26 cellular contexts compared by ENCODE assay signal in genomic region chr5:141963706-141964105, GRCh38. TPM values are rescaled to one million over a fixed set of nuclear protein-coding genes. Genes with fewer than 3 reads are reported as not detected.
"Had no signal": no experiment of that assay in that cellular context is flagged by ENCODE, and none has a peak within 500 bp of the region (broad histone marks: within the 10 kb centered on the region; RNA-seq: fewer than 3 reads in every experiment).

No MANE protein-coding gene starts in this region.

- H3K4me3 Mint-ChIP-seq: memory B cell; naive B cell; natural killer cell treated with Interleukin-12 subunit alpha and Interleukin-12 subunit beta and Interleukin-15 and Interleukin-18, amount 100 ng/mL, for 72 hours; stimulated activated memory B cell treated with anti-CD40 and anti-IgM and Interleukin-4, amounts not matched to agents 10 μg/mL and 1 μg/mL and 100 μg/mL, for 72 hours had no signal

- H3K27me3 ChIP-seq: dorsolateral prefrontal cortex, gastrocnemius medialis, heart left ventricle, hepatocyte, sigmoid colon, spleen, testis, tibial artery, upper lobe of left lung had no signal

- H3K9me3 ChIP-seq: gastrocnemius medialis, heart left ventricle, prostate gland, sigmoid colon, spleen, testis, tibial artery, upper lobe of left lung had no signal

- DNase-seq: dorsolateral prefrontal cortex; effector CD4-positive, alpha-beta T cell; foreskin fibroblast; gastrocnemius medialis; heart left ventricle; kidney; naive B cell; nucleus accumbens; right cardiac atrium; sigmoid colon; spleen; stimulated activated CD4-positive, alpha-beta T cell treated with anti-CD3 and anti-CD28 coated beads, Interleukin-4, amount 100 ng/mL, for 4 hours; stimulated activated naive CD8-positive, alpha-beta T cell treated with anti-CD3 and anti-CD28 coated beads, Interleukin-15, Interleukin-2, amounts not matched to agents 100 U/mL and 50 U/mL, for 24 hours; substantia nigra; testis; tibial artery; upper lobe of left lung had no signal

- H3K27me3 Mint-ChIP-seq: memory B cell; natural killer cell treated with Interleukin-12 subunit alpha and Interleukin-12 subunit beta and Interleukin-15 and Interleukin-18, amount 100 ng/mL, for 72 hours had no signal

- H3K4me1 ChIP-seq: prostate gland, tibial artery had no signal

- H3K9me3 Mint-ChIP-seq: memory B cell; naive B cell; natural killer cell treated with Interleukin-12 subunit alpha and Interleukin-12 subunit beta and Interleukin-15 and Interleukin-18, amount 100 ng/mL, for 72 hours; stimulated activated memory B cell treated with anti-CD40 and anti-IgM and Interleukin-4, amounts not matched to agents 10 μg/mL and 1 μg/mL and 100 μg/mL, for 72 hours had no signal

- H3K4me3 ChIP-seq: dorsolateral prefrontal cortex, gastrocnemius medialis, heart left ventricle, hepatocyte, lung, prostate gland, sigmoid colon, skin epidermis, spleen, testis, tibial artery, upper lobe of left lung had no signal

- H3K27ac ChIP-seq: epithelial cell of prostate, gastrocnemius medialis, heart left ventricle, hepatocyte, prostate gland, sigmoid colon, skin epidermis, spleen, testis, tibial artery, upper lobe of left lung had no signal

- H3K4me2 ChIP-seq: hepatocyte had no signal

- H3K36me3 ChIP-seq: gastrocnemius medialis, heart left ventricle, prostate gland, sigmoid colon, spleen, tibial artery, upper lobe of left lung had no signal

- H3K27ac Mint-ChIP-seq: memory B cell; naive B cell; natural killer cell treated with Interleukin-12 subunit alpha and Interleukin-12 subunit beta and Interleukin-15 and Interleukin-18, amount 100 ng/mL, for 72 hours; stimulated activated memory B cell treated with anti-CD40 and anti-IgM and Interleukin-4, amounts not matched to agents 10 μg/mL and 1 μg/mL and 100 μg/mL, for 72 hours had no signal

- H3K36me3 Mint-ChIP-seq: memory B cell; naive B cell; natural killer cell treated with Interleukin-12 subunit alpha and Interleukin-12 subunit beta and Interleukin-15 and Interleukin-18, amount 100 ng/mL, for 72 hours; stimulated activated memory B cell treated with anti-CD40 and anti-IgM and Interleukin-4, amounts not matched to agents 10 μg/mL and 1 μg/mL and 100 μg/mL, for 72 hours had no signal

RNA-seq across cellular contexts. Expression of gene PCDH12, which starts 5.7 kb away (rescaled TPM):
- total RNA-seq: osteocyte had no signal
